16 cellular contexts compared by ENCODE assay signal in the genomic region with DNA sequence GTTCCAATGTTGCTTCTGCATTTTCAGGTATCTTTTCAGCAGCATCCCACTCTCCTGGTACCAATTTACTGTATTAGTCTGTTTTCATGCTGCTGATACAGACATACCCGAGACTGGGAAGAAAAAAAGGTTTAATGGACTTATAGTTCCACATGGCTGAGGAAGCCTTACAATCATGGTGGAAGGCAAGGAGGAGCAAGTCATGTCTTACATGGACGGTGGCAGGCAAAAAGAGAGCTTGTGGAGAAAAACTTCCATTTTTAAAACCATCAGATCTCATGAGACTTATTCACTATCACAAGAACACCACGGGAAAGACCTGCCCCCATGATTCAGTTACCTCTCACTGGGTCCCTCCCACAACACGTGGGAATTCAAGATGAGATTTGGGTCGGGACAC. TPM values are rescaled to one million over a fixed set of nuclear protein-coding genes. Genes with fewer than 3 reads are reported as not detected.
"Had no signal": no experiment of that assay in that cellular context is flagged by ENCODE, and none has a peak within 500 bp of the region (broad histone marks: within the 10 kb centered on the region; RNA-seq: fewer than 3 reads in every experiment).

No MANE protein-coding gene starts in this region.

RNA-seq across cellular contexts. Expression of a gene that starts 17.7 kb away (rescaled TPM):
- total RNA-seq: stomach, subcutaneous adipose tissue, suprapubic skin, temporal lobe, testis, thoracic aorta, thyroid gland, tibial nerve, transverse colon, upper lobe of left lung, upper lobe of right lung, ureter, urinary bladder, uterus, vagina had no signal
- polyA plus RNA-seq: stomach, thymus, urinary bladder had no signal

RNA-seq across cellular contexts. Expression of a gene that starts 27.1 kb away (rescaled TPM):
- total RNA-seq: stomach, subcutaneous adipose tissue, suprapubic skin, temporal lobe, thoracic aorta, thyroid gland, tibial nerve, transverse colon, upper lobe of left lung, upper lobe of right lung, ureter, urinary bladder, uterus, vagina had no signal
- polyA plus RNA-seq: stomach, urinary bladder had no signal
